In genomic region chr1:110829955-110830553, GRCh38 we compare ENCODE assay signal across 8 cellular contexts. TPM values are rescaled to one million over a fixed set of nuclear protein-coding genes. Genes with fewer than 3 reads are reported as not detected.
DNase-seq lines count a peak whose midpoint lies in the region; ATAC-seq and TF ChIP-seq lines count a peak whose summit lies in the region.

No MANE protein-coding gene starts in this region.

- intact Hi-C loops in left ventricle myocardium superior (cut with micrococcal nuclease) (no loop called here), body of pancreas (cut with DNase I) (no loop called here), mucosa of descending colon (cut with DNase I, micrococcal nuclease) (no loop called here)

- TF ChIP-seq POLR2A in body of pancreas (IDR thresholded peaks at IDR 0.05), result no peak

- no peak for ATAC-seq in left ventricle myocardium superior
- ATAC-seq in HG03196 (IDR thresholded peaks at IDR 0.05; ENCODE audit: unreplicated experiment), result peak; percentile 67
- ATAC-seq in body of pancreas, result no peak
- ATAC-seq in mucosa of descending colon, result peak; percentile 73
- no peak for ATAC-seq in HG03280 (IDR thresholded peaks at IDR 0.05; ENCODE audit: unreplicated experiment)

- WGBS in body of pancreas, 2 donors, result 36 to 53% methylated on average over 5 of the region's 5 CpGs

- H3K79me2 ChIP-seq in OCI-LY3 (ENCODE audit: low read length), result no peaks in the 10 kb centered on the region

- peak; percentile 77 for TF ChIP-seq CTCF in cardiac muscle cell (IDR thresholded peaks at IDR 0.05; ENCODE audit: low read depth, low read length)
- peak; percentile 67 for TF ChIP-seq CTCF in OCI-LY3 (IDR thresholded peaks at IDR 0.05; ENCODE audit: low read depth, low read length)
- TF ChIP-seq CTCF in body of pancreas (IDR thresholded peaks at IDR 0.05), result peak; percentile 38 to 53 (median 41)
- no peak for TF ChIP-seq CTCF in mucosa of descending colon (IDR thresholded peaks at IDR 0.05)

- H3K36me3 ChIP-seq in cardiac muscle cell, result no peaks in the 10 kb centered on the region
- no peaks in the 10 kb centered on the region for H3K36me3 ChIP-seq in OCI-LY3 (replicated peaks; ENCODE audit: low read depth, low read length)
- no peaks in the 10 kb centered on the region for H3K36me3 ChIP-seq in body of pancreas (replicated peaks in 1 of 2; ENCODE audit: insufficient read depth in 1 of 2, low read depth in 2 of 2)
- H3K36me3 ChIP-seq in mucosa of descending colon (ENCODE audit: low read depth), result no peaks in the 10 kb centered on the region

- H3K9me3 ChIP-seq in cardiac muscle cell (ENCODE audit: low read depth), result no peaks in the 10 kb centered on the region
- no peaks in the 10 kb centered on the region for H3K9me3 ChIP-seq in OCI-LY3 (ENCODE audit: insufficient read depth, low read length)
- no peaks in the 10 kb centered on the region for H3K9me3 ChIP-seq in body of pancreas
- H3K9me3 ChIP-seq in mucosa of descending colon, result no peaks in the 10 kb centered on the region

- H3K4me2 ChIP-seq in OCI-LY3 (ENCODE audit: low read length), result no peak overlapping the region

- no peaks in the 10 kb centered on the region for H4K20me1 ChIP-seq in OCI-LY3 (ENCODE audit: insufficient read depth, low read length)

- no peak overlapping the region for H3K9ac ChIP-seq in OCI-LY3 (ENCODE audit: low read length)

- H2AFZ ChIP-seq in OCI-LY3 (ENCODE audit: low read depth, low read length), result no peak overlapping the region

- no peaks in the 10 kb centered on the region for H3K27me3 ChIP-seq in cardiac muscle cell
- peaks cover 7% of the 10 kb centered on the region for H3K27me3 ChIP-seq in OCI-LY3 (ENCODE audit: low read depth, low read length)
- no peaks in the 10 kb centered on the region for H3K27me3 ChIP-seq in body of pancreas

- H3K4me1 ChIP-seq in cardiac muscle cell (ENCODE audit: low read depth) (no peaks in the 10 kb centered on the region), OCI-LY3 (ENCODE audit: low read length) (no peaks in the 10 kb centered on the region), body of pancreas (no peaks in the 10 kb centered on the region), mucosa of descending colon (ENCODE audit: low read depth) (no peaks in the 10 kb centered on the region)

- DNase-seq in cardiac muscle cell (ENCODE audit: low read depth in 1 of 2, low spot score in 1 of 2), result peak; percentile 25 to 48
- no peak for DNase-seq in left ventricle myocardium superior
- DNase-seq in body of pancreas, result no peak
- DNase-seq in mucosa of descending colon, result peak in 1 of 3 donors; percentile 26
- no peak for DNase-seq in GOT3 (lab: John Stamatoyannopoulos, UW)

- H3K27ac ChIP-seq in cardiac muscle cell, result no peak overlapping the region
- H3K27ac ChIP-seq in OCI-LY3 (ENCODE audit: low read length), result no peak overlapping the region
- H3K27ac ChIP-seq in body of pancreas, result no peak overlapping the region

- H3K4me3 ChIP-seq in cardiac muscle cell, result no peak overlapping the region
- no peak overlapping the region for H3K4me3 ChIP-seq in OCI-LY3 (ENCODE audit: low read length)
- H3K4me3 ChIP-seq in body of pancreas, result no peak overlapping the region
- H3K4me3 ChIP-seq in mucosa of descending colon, result no peak overlapping the region

RNA-seq across cellular contexts. Expression of gene CD53, which starts 42.9 kb away (rescaled TPM):
- not detected in 2 replicates for total RNA-seq in cardiac muscle cell
- 0.59 TPM in 1 of 2 replicates, not detected in the other for polyA plus RNA-seq in cardiac muscle cell
- total RNA-seq in left ventricle myocardium superior, result 13.2 TPM
- 10 to 100 TPM in 1 of 2 donors, 1 to 10 TPM in 1; 4.9 to 16.6 TPM for total RNA-seq in body of pancreas
- 10 to 100 TPM; 10.3 to 32.8 (median 28.2) TPM for total RNA-seq in mucosa of descending colon

Comparison
In these comparisons a context has a peak if more than half of its experiments do, and no peak if none do; other contexts are left out.
1. DNase-seq: peak in cardiac muscle cell (2 of 2); none in left ventricle myocardium superior (single experiment), body of pancreas (0 of 4) and GOT3 (single experiment).
2. ATAC-seq: peak in HG03196 (single experiment) and mucosa of descending colon (single experiment); none in left ventricle myocardium superior (single experiment), body of pancreas (single experiment) and HG03280 (single experiment).